In the genomic region with DNA sequence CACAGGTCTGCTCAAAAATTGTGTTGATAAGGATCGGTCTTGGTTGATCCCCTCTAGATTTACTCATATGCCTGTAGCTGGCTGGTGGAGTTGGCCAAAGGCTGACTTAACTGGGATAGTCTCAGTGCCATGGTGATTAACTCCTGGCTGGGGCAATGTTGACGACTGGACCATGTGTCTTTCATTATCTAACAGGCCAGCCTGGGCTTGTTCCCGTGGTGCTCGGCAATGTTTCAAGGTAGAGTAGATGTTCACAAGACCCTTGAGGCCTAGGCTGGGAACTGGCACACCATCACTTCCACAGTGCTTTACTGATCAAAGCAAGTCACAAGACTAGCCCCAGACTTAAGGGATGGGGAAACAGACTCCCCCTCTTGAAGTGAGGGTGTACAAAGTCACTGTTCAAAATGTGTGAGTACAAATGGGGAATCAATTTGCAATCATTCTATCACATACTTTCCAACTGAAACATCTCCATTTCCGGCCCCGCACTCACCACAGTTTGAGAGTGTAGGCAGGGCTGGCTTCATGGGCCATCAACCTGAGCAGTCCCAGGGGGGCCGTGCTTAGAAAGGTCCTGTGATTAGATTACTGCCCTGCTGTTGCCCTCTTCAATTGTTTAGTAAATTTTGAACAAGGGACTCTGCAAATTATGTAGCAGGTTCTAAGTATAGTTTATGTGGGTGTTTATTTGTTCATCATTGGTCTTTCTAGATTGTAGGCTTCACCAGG, we compare ENCODE assay signal across 20 cellular contexts.
DNase-seq lines count a peak whose midpoint lies in the region; ATAC-seq, FAIRE-seq and TF ChIP-seq lines count a peak whose summit lies in the region.
"Had no signal": no experiment of that assay in that cellular context is flagged by ENCODE, and none has a peak within 500 bp of the region (broad histone marks: within the 10 kb centered on the region; RNA-seq: fewer than 3 reads in every experiment).

No MANE protein-coding gene starts in this region.

- no peak overlapping the region for H2BK5ac ChIP-seq in H9 (ENCODE audit: insufficient read length, low read length)
- no peak overlapping the region for H2BK5ac ChIP-seq in H1 (ENCODE audit: low read depth, low read length)

- no peaks in the 10 kb centered on the region for H3K27me3 ChIP-seq in H9 (ENCODE audit: insufficient read depth, low read length)
- no peaks in the 10 kb centered on the region for H3K27me3 ChIP-seq in H1 (replicated peaks in 1 of 4; ENCODE audit: control insufficient read depth in 3 of 4, extremely low read depth in 1 of 4, insufficient read depth in 3 of 4, low read length in 3 of 4)
- no peaks in the 10 kb centered on the region for H3K27me3 ChIP-seq in Caco-2 (replicated peaks; ENCODE audit: control insufficient read depth, insufficient read depth, low read length)
- H3K27me3 ChIP-seq: SJCRH30 had no signal

- POLR2A ChIA-PET in H1 (lab: Charles Lee; ENCODE audit: partially characterized antibody) (no interaction called here), Caco-2 (lab: Charles Lee) (no interaction called here)

- H3K27ac Mint-ChIP-seq in H9 (no peak overlapping the region), Caco-2 (ENCODE audit: unreplicated experiment) (no peak overlapping the region)

- H3K18ac ChIP-seq in H9 (ENCODE audit: insufficient read length, low read depth, low read length) (no peak overlapping the region), H1 (ENCODE audit: extremely low read depth, low read length) (no peak overlapping the region)

- TF ChIP-seq CTCF in H9 (conservative IDR thresholded peaks at IDR 0.05) (no peak), H1 (IDR thresholded peaks at IDR 0.05; ENCODE audit: control extremely low read depth in 1 of 3, insufficient read depth in 1 of 3, low read depth in 1 of 3, low read length in 3 of 3) (no peak), Caco-2 (IDR thresholded peaks at IDR 0.05; ENCODE audit: insufficient read depth in 1 of 2, low read depth in 1 of 2, low read length in 1 of 2, severe bottlenecking in 1 of 2, unreplicated experiment in 1 of 2) (no peak)

- no CpG with 5 or more reads among the region's 7 CpGs for WGBS in H9 (ENCODE audit: extremely low coverage, insufficient read length, low lambda C conversion rate)
- WGBS in H1 (ENCODE audit: extremely low coverage in 1 of 2, insufficient coverage in 1 of 2, insufficient read length in 1 of 2, insufficient replicate concordance in 2 of 2, low coverage in 1 of 2, low lambda C conversion rate in 2 of 2, missing lambda C conversion rate in 1 of 2), 2 experiments: 92% methylated on average over 7 of the region's 7 CpGs; no CpG with 5 or more reads in 1 of the 2 experiments

- CTCF ChIA-PET in H1 (lab: Charles Lee; ENCODE audit: partially characterized antibody): no interaction called here
- CTCF ChIA-PET in Caco-2 (lab: Charles Lee): no interaction called here

- no peaks in the 10 kb centered on the region for H4K20me1 ChIP-seq in H9 (ENCODE audit: control insufficient read depth, insufficient read depth, insufficient read length)
- no peaks in the 10 kb centered on the region for H4K20me1 ChIP-seq in H1 (replicated peaks in 1 of 2; ENCODE audit: control insufficient read depth in 1 of 2, insufficient read depth in 2 of 2, low read length in 2 of 2)

- TF ChIP-seq EP300 in H1 (IDR thresholded peaks at IDR 0.05; ENCODE audit: borderline replicate concordance in 1 of 2, low read depth in 2 of 2, low read length in 2 of 2): no peak

- H2BK120ac ChIP-seq in H9 (ENCODE audit: low read depth, low read length, poor library complexity, severe bottlenecking) (no peak overlapping the region), H1 (replicated peaks; ENCODE audit: low read depth, low read length) (no peak overlapping the region)

- H3K4me3 Mint-ChIP-seq in H9: no peak overlapping the region
- no peak overlapping the region for H3K4me3 Mint-ChIP-seq in Caco-2 (ENCODE audit: unreplicated experiment)

- no peak overlapping the region for H3K23ac ChIP-seq in H9 (ENCODE audit: insufficient read length, low read depth, low read length)
- H3K23ac ChIP-seq in H1 (ENCODE audit: insufficient read length): no peak overlapping the region

- no peak overlapping the region for H3K4me2 ChIP-seq in H9 (ENCODE audit: insufficient read depth, insufficient read length, low read length)
- H3K4me2 ChIP-seq in H1 (ENCODE audit: insufficient read depth in 1 of 2, low read depth in 2 of 2, low read length in 2 of 2): no peak overlapping the region
- H3K4me2 ChIP-seq: A549, PC-9 had no signal

- H4K5ac ChIP-seq in H9 (ENCODE audit: insufficient read length, low read depth, low read length): no peak overlapping the region
- H4K5ac ChIP-seq in H1 (ENCODE audit: insufficient read length, low read depth, low read length): no peak overlapping the region

- H3K9me3 Mint-ChIP-seq in H9 (peaks cover 7 to 14% of the 10 kb centered on the region in 2 experiments), Caco-2 (ENCODE audit: unreplicated experiment) (peaks cover 11% of the 10 kb centered on the region)

- H3K36me3 ChIP-seq in H1 (ENCODE audit: control insufficient read depth in 2 of 4, insufficient read depth in 4 of 4, low read length in 3 of 4): no peaks in the 10 kb centered on the region
- H3K36me3 ChIP-seq in Caco-2 (ENCODE audit: control insufficient read depth, insufficient read depth, low read length): no peaks in the 10 kb centered on the region
- H3K36me3 ChIP-seq: SJCRH30 had no signal

- ATAC-seq in GM19328 (IDR thresholded peaks at IDR 0.05; ENCODE audit: unreplicated experiment): no peak
- ATAC-seq: A549, HepG2 had no signal

- H3K9me3 ChIP-seq in H9 (ENCODE audit: control insufficient read depth, low read depth, low read length): no peaks in the 10 kb centered on the region
- peaks cover 0 to 2% of the 10 kb centered on the region in 2 experiments; a peak in 1 of 4 replicates for H3K9me3 ChIP-seq in H1 (ENCODE audit: insufficient read depth in 2 of 2, low read depth in 1 of 2, low read length in 1 of 2)
- H3K9me3 ChIP-seq in Caco-2: 0 out of 2 replicates have a peak, but pooled peaks cover 1% of the 10 kb centered on the region
- H3K9me3 ChIP-seq: A549, SJCRH30 had no signal

- no peaks in the 10 kb centered on the region for H3K79me2 ChIP-seq in H9 (ENCODE audit: insufficient read depth, low read length)
- no peaks in the 10 kb centered on the region for H3K79me2 ChIP-seq in H1 (ENCODE audit: control insufficient read depth in 1 of 2, insufficient read depth in 2 of 2, low read length in 2 of 2)

- H3K4me1 Mint-ChIP-seq in H9 (peaks cover 33 to 35% of the 10 kb centered on the region in 2 experiments), Caco-2 (ENCODE audit: low read depth, unreplicated experiment) (no peaks in the 10 kb centered on the region)

- H2AFZ ChIP-seq in H9 (ENCODE audit: low read length) (no peak overlapping the region), H1 (ENCODE audit: low read length) (no peak overlapping the region)
- H2AFZ ChIP-seq: PC-9 had no signal

- no peak for TF ChIP-seq RAD21 in H1 (IDR thresholded peaks at IDR 0.05 in 1 of 2, conservative IDR thresholded peaks at IDR 0.05 in 1 of 2; ENCODE audit: low read depth in 2 of 2, low read length in 2 of 2)

- no peak overlapping the region for H2BK12ac ChIP-seq in H9 (ENCODE audit: insufficient read length, low read depth, low read length)
- 0 out of 2 replicates have a peak overlapping the region, but pooled peaks have one; percentile 39 for H2BK12ac ChIP-seq in H1 (ENCODE audit: low read depth, low read length)

- H3K27me3 Mint-ChIP-seq in H9 (ENCODE audit: low read depth) (peaks cover 2% of the 10 kb centered on the region; the same call in 1 of the 2 replicates), Caco-2 (ENCODE audit: insufficient read depth, unreplicated experiment) (peaks cover 6% of the 10 kb centered on the region)

- peaks cover 2% of the 10 kb centered on the region; the same call in 1 of the 2 replicates for H3K4me1 ChIP-seq in H9 (ENCODE audit: insufficient read depth, low read length)
- H3K4me1 ChIP-seq in H1 (replicated peaks in 1 of 4; ENCODE audit: control insufficient read depth in 3 of 4, insufficient read depth in 4 of 4, low read length in 3 of 4): peaks cover 0 to 12% (median 5%) of the 10 kb centered on the region in 4 experiments; a peak in 4 of 7 replicates
- no peaks in the 10 kb centered on the region for H3K4me1 ChIP-seq in Caco-2
- H3K4me1 ChIP-seq: A549, SJCRH30 had no signal

- no peak overlapping the region for H2AK5ac ChIP-seq in H9 (ENCODE audit: insufficient read length, low read length)
- no peak overlapping the region for H2AK5ac ChIP-seq in H1 (ENCODE audit: low read depth, low read length)

- no peak for TF ChIP-seq POLR2A in H1 (IDR thresholded peaks at IDR 0.05; ENCODE audit: control extremely low read depth in 1 of 2, low read depth in 2 of 2, low read length in 2 of 2)

- DNase-seq in NCI-H748 (lab: John Stamatoyannopoulos, UW; ENCODE audit: unreplicated experiment) (peak; percentile 22), NCI-H748 treated with DMSO at 0.1 percent for 48 hours (lab: John Stamatoyannopoulos, UW) (no peak), H9 (no peak), H1 (ENCODE audit: low read depth in 1 of 2, low spot score in 2 of 2) (no peak), Caco-2 (no peak), AG08395 (ENCODE audit: low spot score) (no peak)
- DNase-seq: GOT3, KBM-7, NCI-H1105 treated with DMSO at 0.1 percent for 48 hours, NCI-H187, NCI-H82, PC-9, SJCRH30 had no signal

- H3K79me1 ChIP-seq in H9 (ENCODE audit: insufficient read depth, low read depth, low read length, poor library complexity, severe bottlenecking): no peaks in the 10 kb centered on the region
- H3K79me1 ChIP-seq in H1 (ENCODE audit: low read depth, low read length): no peaks in the 10 kb centered on the region

- intact Hi-C loops in Caco-2 (cut with micrococcal nuclease; ENCODE audit: unreplicated experiment): no loop called here

- BruUV-seq in Caco-2 (replicated peaks; lab: Mats Ljungman, UMichigan): no TSS peak

- H3K4me3 ChIP-seq in H1 (ENCODE audit: extremely low read depth in 1 of 4, insufficient read depth in 2 of 4, low read depth in 3 of 4, low read length in 4 of 4) (no peak overlapping the region), Caco-2 (ENCODE audit: low read depth, low read length) (no peak overlapping the region)
- H3K4me3 ChIP-seq: A549, PC-9, SJCRH30 had no signal

- H3K23me2 ChIP-seq in H9 (ENCODE audit: insufficient read length, low read depth, low read length, poor library complexity, severe bottlenecking): no peaks in the 10 kb centered on the region
- no peaks in the 10 kb centered on the region for H3K23me2 ChIP-seq in H1 (ENCODE audit: low read depth, low read length)

- no peak overlapping the region for H3T11ph ChIP-seq in H9 (ENCODE audit: low read length)

- H3K9ac ChIP-seq in H9 (ENCODE audit: extremely low read depth, insufficient read length, low read length): no peak overlapping the region
- H3K9ac ChIP-seq in H1 (replicated peaks in 1 of 4; ENCODE audit: extremely low read depth in 1 of 4, low read depth in 3 of 4, low read length in 3 of 4): no peak overlapping the region

- no peak for FAIRE-seq in H1 (lab: Jason Lieb, UNC)
- FAIRE-seq: A549, G401.6, GM19239, HepG2 had no signal

- H3K56ac ChIP-seq in H9 (ENCODE audit: insufficient read length, low read depth, low read length) (no peak overlapping the region), H1 (replicated peaks; ENCODE audit: insufficient read length, low read depth, low read length) (no peak overlapping the region)

- H3K4ac ChIP-seq in H9 (ENCODE audit: low read depth, low read length): no peak overlapping the region
- no peak overlapping the region for H3K4ac ChIP-seq in H1 (replicated peaks; ENCODE audit: insufficient read length, low read depth, low read length)

- H2BK15ac ChIP-seq in H9 (ENCODE audit: low read depth, low read length) (no peak overlapping the region), H1 (ENCODE audit: low read length) (0 out of 2 replicates have a peak overlapping the region, but pooled peaks have one; percentile 4)

- H4K91ac ChIP-seq in H9 (ENCODE audit: insufficient read length, low read depth, low read length) (no peak overlapping the region), H1 (replicated peaks; ENCODE audit: insufficient read length, low read length) (no peak overlapping the region)

- H3K27ac ChIP-seq in H9 (ENCODE audit: insufficient read length, low read depth, low read length) (no peak overlapping the region), H1 (ENCODE audit: low read depth, low read length) (no peak overlapping the region), temporal lobe (ENCODE audit: low read depth, low read length) (peak overlapping the region; percentile 50)
- H3K27ac ChIP-seq: A549, C4-2B, PC-9, SJCRH30 had no signal

- H2BK20ac ChIP-seq in H9 (ENCODE audit: low read depth, low read length, poor library complexity, severe bottlenecking) (no peak overlapping the region), H1 (ENCODE audit: low read length) (no peak overlapping the region)

- H4K8ac ChIP-seq in H9 (replicated peaks; ENCODE audit: insufficient read length, low read depth, low read length): peak overlapping the region; percentile 20
- no peak overlapping the region for H4K8ac ChIP-seq in H1 (ENCODE audit: extremely low read depth, insufficient read depth, low read length)

- H3K36me3 Mint-ChIP-seq in H9 (ENCODE audit: insufficient read depth in 1 of 3, low read depth in 3 of 3): peaks cover 2 to 15% (median 2%) of the 10 kb centered on the region in 3 experiments; a peak in 3 of 7 replicates
- no peaks in the 10 kb centered on the region for H3K36me3 Mint-ChIP-seq in Caco-2 (ENCODE audit: insufficient read depth, unreplicated experiment)

- H3K14ac ChIP-seq in H9 (ENCODE audit: insufficient read depth, low read length): no peak overlapping the region
- no peak overlapping the region for H3K14ac ChIP-seq in H1 (ENCODE audit: insufficient read length)
